Comparison of ENCODE assay signal across 8 cellular contexts in genomic region chr13:19633340-19634128, GRCh38. TPM values are rescaled to one million over a fixed set of nuclear protein-coding genes. Genes with fewer than 3 reads are reported as not detected.
A peak's percentile ranks its signal among the peaks of the same experiment; 100 is the strongest.
DNase-seq lines count a peak whose midpoint lies in the region; ATAC-seq, FAIRE-seq and TF ChIP-seq lines count a peak whose summit lies in the region.

TSS of gene MPHOSPH8 (plus strand) at chr13:19633659. CDS start at chr13:19633749, 90 bp downstream.

- H2AFZ ChIP-seq in OCI-LY7 (ENCODE audit: low read length) = peak within 1 kb of the TSS; percentile 94

- peaks cover 48% of the 10 kb centered on the region for H3K79me2 ChIP-seq in OCI-LY7 (ENCODE audit: insufficient read depth, low read depth, low read length)

- intact Hi-C loops in OCI-LY7 (cut with micrococcal nuclease; ENCODE audit: unreplicated experiment) (loop anchor here (2.0 to 10.0 kb wide), 3 partner anchors 69 to 321 kb away; partner anchors contain the start of genes ZMYM2 and ZMYM5), mucosa of descending colon (cut with DNase I, micrococcal nuclease) (no loop called here)

- H3K4me3 ChIP-seq in OCI-LY7 (ENCODE audit: low read depth, low read length, poor library complexity, severe bottlenecking) (peak within 1 kb of the TSS; percentile 91), epithelial cell of esophagus (ENCODE audit: low read length) (peak within 1 kb of the TSS; percentile 95), mucosa of descending colon (peak within 1 kb of the TSS; percentile 92)

- TF ChIP-seq CTCF in D721Med (IDR thresholded peaks at IDR 0.05; ENCODE audit: insufficient read depth, missing control alignments) (no peak), OCI-LY7 (conservative IDR thresholded peaks at IDR 0.05; ENCODE audit: low read length) (no peak), epithelial cell of esophagus (IDR thresholded peaks at IDR 0.05; ENCODE audit: insufficient read depth, low read depth, low read length, missing control alignments) (no peak), mucosa of descending colon (IDR thresholded peaks at IDR 0.05) (no peak)

- peaks cover 15% of the 10 kb centered on the region for H4K20me1 ChIP-seq in OCI-LY7 (ENCODE audit: insufficient read depth, low read length)

- no TSS peak for BruUV-seq in OCI-LY7 (replicated peaks; lab: Mats Ljungman, UMichigan)

- POLR2A ChIA-PET in OCI-LY7 (lab: Charles Lee) = interaction anchor here (0.6 to 1.5 kb wide), 9 partner anchors 10 to 442 kb away, joined by 3 to 7 read pairs (median 4); no protein-coding TSS in a partner anchor

- ATAC-seq in GM21526 (IDR thresholded peaks at IDR 0.05; ENCODE audit: low FRiP score, unreplicated experiment) (peak; percentile 99), mucosa of descending colon (peak; percentile 99)

- no peaks in the 10 kb centered on the region for H3K9me2 ChIP-seq in OCI-LY7 (ENCODE audit: insufficient read depth, low read length)

- H3K27ac ChIP-seq in OCI-LY7 (ENCODE audit: low read depth, low read length, poor library complexity, severe bottlenecking) = peak within 1 kb of the TSS; percentile 32

- H3K4me2 ChIP-seq in OCI-LY7 (ENCODE audit: low read length) = peak within 1 kb of the TSS; percentile 93

- peaks cover 17% of the 10 kb centered on the region for H3K4me1 ChIP-seq in OCI-LY7 (ENCODE audit: insufficient read depth, low read length, poor library complexity, severe bottlenecking)
- H3K4me1 ChIP-seq in mucosa of descending colon (ENCODE audit: low read depth) = peaks cover 17% of the 10 kb centered on the region

- H3K9me3 ChIP-seq in OCI-LY7 (ENCODE audit: low read length) (0 out of 2 replicates have a peak, but pooled peaks cover 12% of the 10 kb centered on the region), mucosa of descending colon (no peaks in the 10 kb centered on the region)

- CTCF ChIA-PET in OCI-LY7 (lab: Charles Lee; ENCODE audit: unreplicated experiment) = no interaction called here

- DNase-seq in D721Med (ENCODE audit: insufficient read length, low spot score) = peak; percentile 71
- peak; percentile 85 for DNase-seq in HuH-7.5 (ENCODE audit: low spot score)
- peak; percentile 98 for DNase-seq in OCI-LY7 (ENCODE audit: low spot score)
- DNase-seq in activated T-cell treated with anti-CD3 and anti-CD28 coated beads for 24 hours (ENCODE audit: low read depth) = peak; percentile 91
- DNase-seq in epithelial cell of esophagus (ENCODE audit: low read depth) = peak; percentile 95
- peak; percentile 96 to 97 (median 96) for DNase-seq in mucosa of descending colon
- DNase-seq in stimulated activated CD8-positive, alpha-beta memory T cell treated with anti-CD3 and anti-CD28 coated beads, Interleukin-4, amount 100 ng/mL, for 24 hours (ENCODE audit: low read depth) = peak; percentile 88

- no peak for FAIRE-seq in D721Med (lab: Jason Lieb, UNC)

- H3K36me3 ChIP-seq in OCI-LY7 (ENCODE audit: insufficient read depth, low read length) (peaks cover 14% of the 10 kb centered on the region), mucosa of descending colon (ENCODE audit: low read depth) (no peaks in the 10 kb centered on the region)

RNA-seq across cellular contexts. Expression of gene MPHOSPH8, which starts in this region (rescaled TPM):
- total RNA-seq in OCI-LY7 (2014; rRNA removed; shearing (Covaris generic)) = 12.8 and 15.9 TPM in 2 replicates
- total RNA-seq in OCI-LY7 (2022) (26.6 and 31.1 TPM in 2 replicates), mucosa of descending colon (10 to 100 TPM; 27.2 to 65.0 (median 33.5) TPM)

Comparison
In these comparisons a context has a peak if more than half of its experiments do, and no peak if none do; other contexts are left out.
1. Peak in every context shown above with its lines: DNase-seq, ATAC-seq, H3K4me3 ChIP-seq and H3K27ac ChIP-seq.